ENCODE assay signal across 1 cellular context in the genomic region with DNA sequence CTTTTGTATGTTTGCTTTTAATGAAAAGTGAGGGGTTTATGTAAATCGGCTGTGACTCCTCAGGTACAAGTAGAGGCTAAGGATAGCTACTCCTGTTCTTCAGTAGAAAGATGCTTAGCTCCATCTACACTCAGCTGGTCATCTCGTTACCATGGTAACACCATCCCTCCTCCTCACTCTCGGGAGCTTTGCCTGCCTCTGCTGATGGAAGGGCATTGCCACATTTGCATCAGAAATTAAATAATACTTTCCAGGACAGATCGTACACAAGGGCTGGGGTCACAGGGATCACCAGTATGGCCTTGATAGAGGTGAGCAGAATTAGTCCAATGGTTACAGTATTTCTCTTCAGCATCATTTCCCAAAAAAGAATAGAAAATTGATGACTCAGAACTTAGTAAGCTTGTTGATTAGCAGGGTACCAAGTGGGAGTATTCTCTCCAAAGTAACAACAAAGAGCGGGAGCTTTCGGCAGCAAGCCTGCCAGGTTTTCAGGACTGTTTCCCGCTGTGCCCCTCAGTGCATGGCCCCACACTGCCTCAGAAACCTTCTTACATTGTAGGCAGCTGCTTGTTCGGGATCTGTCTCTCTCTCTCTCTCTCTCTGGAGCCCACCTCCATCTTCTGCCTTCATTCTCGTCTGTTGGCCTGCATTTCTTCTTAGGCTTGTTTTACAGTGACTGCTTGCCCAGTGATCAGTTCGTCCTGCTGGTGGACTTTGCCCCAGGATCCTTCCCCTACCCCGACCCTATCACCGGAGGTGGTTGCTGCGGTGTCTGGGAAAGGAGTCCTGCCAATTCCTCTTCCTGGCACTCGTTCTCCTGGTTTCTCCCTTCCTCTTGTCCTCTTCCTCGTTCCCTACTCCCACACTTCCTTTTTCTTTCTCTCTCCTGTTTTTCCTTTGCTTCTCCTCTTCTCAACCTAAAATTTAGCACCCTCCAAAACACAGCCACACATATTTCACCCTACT.
TF ChIP-seq lines count a peak whose summit lies in the region.

No MANE protein-coding gene starts in this region.

TF ChIP-seq in SK-N-SH, 30 proteins besides CTCF, POLR2A, EP300 and RAD21 (continued from another document):
- no peak for TF ChIP-seq SMC3 (IDR thresholded peaks at IDR 0.05; ENCODE audit: low read depth, low read length)
